16 cellular contexts compared by ENCODE assay signal in genomic region chr1:44644806-44645205, GRCh38. TPM values are rescaled to one million over a fixed set of nuclear protein-coding genes. Genes with fewer than 3 reads are reported as not detected.
A peak's percentile ranks its signal among the peaks of the same experiment; 100 is the strongest.
DNase-seq lines count a peak whose midpoint lies in the region; ATAC-seq and TF ChIP-seq lines count a peak whose summit lies in the region.
"Had no signal": no experiment of that assay in that cellular context is flagged by ENCODE, and none has a peak within 500 bp of the region (broad histone marks: within the 10 kb centered on the region; RNA-seq: fewer than 3 reads in every experiment).

No MANE protein-coding gene starts in this region.

- H3K4me1 ChIP-seq in breast epithelium: peaks cover 0 to 11% of the 10 kb centered on the region in 2 donors
- no peaks in the 10 kb centered on the region for H3K4me1 ChIP-seq in mammary epithelial cell (ENCODE audit: insufficient read depth, low read length)
- no peaks in the 10 kb centered on the region for H3K4me1 ChIP-seq in esophagus (ENCODE audit: control insufficient read depth in 2 of 2, insufficient read depth in 2 of 2, low read length in 1 of 2)
- peaks cover 24 to 37% of the 10 kb centered on the region in 2 donors for H3K4me1 ChIP-seq in thoracic aorta (ENCODE audit: control insufficient read depth in 1 of 2, low read depth in 2 of 2)
- H3K4me1 ChIP-seq: BLaER1 treated with 17β-estradiol and CSF1 and Interleukin-3, amounts not matched to agents 10 nM and 100 nM; HAP-1 had no signal

- no peaks in the 10 kb centered on the region for H4K20me1 ChIP-seq in mammary epithelial cell (ENCODE audit: insufficient read depth, low read length)

- H3K27ac ChIP-seq in breast epithelium (peak overlapping the region; percentile 57 to 79), mammary epithelial cell (ENCODE audit: insufficient read depth, low read depth, low read length) (no peak overlapping the region), esophagus (ENCODE audit: low read depth in 2 of 2, low read length in 1 of 2) (peak overlapping the region; percentile 30 to 68), thoracic aorta (peak overlapping the region; percentile 88 to 94)
- H3K27ac ChIP-seq: BLaER1 treated with 17β-estradiol and CSF1 and Interleukin-3, amounts not matched to agents 10 nM and 100 nM had no signal

- dilution Hi-C loops in mammary epithelial cell (cut with HindIII; ENCODE audit: low sequenced_read_pairs): no loop called here

- peaks cover 21% of the 10 kb centered on the region for H3K36me3 Mint-ChIP-seq in progenitor cell of endocrine pancreas (ENCODE audit: insufficient read depth)

- POLR2A ChIA-PET in HEK293T (lab: Yijun Ruan, JAX): interaction anchor here (5.4 kb wide), 1 partner anchor 12 kb away, joined by 53 read pairs; no protein-coding TSS in a partner anchor

- H3K36me3 ChIP-seq in breast epithelium (peaks cover 5% of the 10 kb centered on the region), mammary epithelial cell (ENCODE audit: insufficient read depth, low read length) (peaks cover 12% of the 10 kb centered on the region), esophagus (ENCODE audit: control insufficient read depth in 2 of 2, insufficient read depth in 2 of 2, low read length in 1 of 2) (peaks cover 28 to 74% of the 10 kb centered on the region in 2 donors), thoracic aorta (peaks cover 24% of the 10 kb centered on the region)

- H2AFZ ChIP-seq in mammary epithelial cell (ENCODE audit: low read depth, low read length): no peak overlapping the region

- TF ChIP-seq CTCF in breast epithelium (IDR thresholded peaks at IDR 0.05) (no peak), mammary epithelial cell (conservative IDR thresholded peaks at IDR 0.05 in 1 of 2, IDR thresholded peaks at IDR 0.05 in 1 of 2; ENCODE audit: extremely low read depth in 1 of 2, insufficient read depth in 1 of 2, low read depth in 1 of 2, low read length in 2 of 2) (no peak), progenitor cell of endocrine pancreas (IDR thresholded peaks at IDR 0.05; ENCODE audit: unreplicated experiment) (no peak), thoracic aorta (IDR thresholded peaks at IDR 0.05) (no peak)

- H3K27me3 Mint-ChIP-seq in progenitor cell of endocrine pancreas: no peaks in the 10 kb centered on the region
- H3K27me3 Mint-ChIP-seq: activated CD4-positive, alpha-beta T cell treated with anti-CD3 and anti-CD28 coated beads for 36 hours; dendritic cell treated with granulocyte-macrophage colony-stimulating factor and Interleukin-4, amounts not matched to agents 40 ng/mL and 50 ng/mL, for 4 days had no signal

- no peak overlapping the region for H3K4me2 ChIP-seq in mammary epithelial cell (ENCODE audit: insufficient read depth, low read depth, low read length)
- H3K4me2 ChIP-seq: BLaER1 treated with 17β-estradiol and CSF1 and Interleukin-3, amounts not matched to agents 10 nM and 100 nM had no signal

- in situ Hi-C loops in mammary epithelial cell (cut with MboI; ENCODE audit: low sequenced_read_pairs in 2 of 2): no loop called here

- H3K9ac ChIP-seq in mammary epithelial cell (ENCODE audit: insufficient read depth, low read length): no peak overlapping the region
- H3K9ac ChIP-seq: BLaER1 treated with 17β-estradiol and CSF1 and Interleukin-3, amounts not matched to agents 10 nM and 100 nM had no signal

- 78% methylated on average over 5 of the region's 7 CpGs for WGBS in mammary epithelial cell (ENCODE audit: low coverage, missing lambda C conversion rate)
- 76 to 80% methylated on average over 7 of the region's 7 CpGs for WGBS in esophagus, 2 donors

- DNase-seq in breast epithelium (ENCODE audit: low spot score in 2 of 2): no peak
- no peak for DNase-seq in mammary epithelial cell
- DNase-seq in progenitor cell of endocrine pancreas (ENCODE audit: low spot score, unreplicated experiment): no peak
- no peak for DNase-seq in thoracic aorta (ENCODE audit: low spot score)
- DNase-seq in NCI-H446 (lab: John Stamatoyannopoulos, UW): no peak
- no peak for DNase-seq in NCI-H526 treated with DMSO at 0.1 percent for 48 hours (lab: John Stamatoyannopoulos, UW)
- no peak for DNase-seq in HEK293T (ENCODE audit: extremely low spot score)
- DNase-seq: activated CD4-positive, alpha-beta T cell treated with anti-CD3 and anti-CD28 coated beads for 36 hours; activated gamma-delta T cell; GF-D8; NCI-H524 treated with DMSO at 0.1 percent for 48 hours had no signal

- peaks cover 32% of the 10 kb centered on the region for H3K4me1 Mint-ChIP-seq in progenitor cell of endocrine pancreas (ENCODE audit: low read depth)
- H3K4me1 Mint-ChIP-seq: activated CD4-positive, alpha-beta T cell treated with anti-CD3 and anti-CD28 coated beads for 36 hours had no signal

- H3K9me3 Mint-ChIP-seq in progenitor cell of endocrine pancreas (ENCODE audit: low read depth): no peaks in the 10 kb centered on the region
- H3K9me3 Mint-ChIP-seq: dendritic cell treated with granulocyte-macrophage colony-stimulating factor and Interleukin-4, amounts not matched to agents 40 ng/mL and 50 ng/mL, for 4 days had no signal

- intact Hi-C loops in breast epithelium (cut with DNase I; ENCODE audit: low total_unique reads) (no loop called here), mammary epithelial cell (cut with micrococcal nuclease) (no loop called here)

- H3K79me2 ChIP-seq in mammary epithelial cell (ENCODE audit: insufficient read depth, low read length): no peaks in the 10 kb centered on the region

- no TSS peak for BruUV-seq in mammary epithelial cell (replicated peaks; lab: Mats Ljungman, UMichigan)

- H3K9me3 ChIP-seq in breast epithelium: no peaks in the 10 kb centered on the region
- no peaks in the 10 kb centered on the region for H3K9me3 ChIP-seq in mammary epithelial cell (replicated peaks; ENCODE audit: insufficient read depth, low read length)
- no peaks in the 10 kb centered on the region for H3K9me3 ChIP-seq in esophagus (ENCODE audit: control insufficient read depth in 2 of 2, insufficient read depth in 1 of 2, low read depth in 1 of 2, low read length in 1 of 2)
- no peaks in the 10 kb centered on the region for H3K9me3 ChIP-seq in thoracic aorta
- H3K9me3 ChIP-seq: BLaER1 treated with 17β-estradiol and CSF1 and Interleukin-3, amounts not matched to agents 10 nM and 100 nM; HAP-1 had no signal

- ATAC-seq in thoracic aorta (ENCODE audit: insufficient number of reproducible peaks, low FRiP score, low read depth): no peak
- ATAC-seq: activated CD4-positive, alpha-beta T cell treated with anti-CD3 and anti-CD28 coated beads for 36 hours had no signal

- no peaks in the 10 kb centered on the region for H3K27me3 ChIP-seq in breast epithelium
- H3K27me3 ChIP-seq in mammary epithelial cell (ENCODE audit: insufficient read depth, low read length): no peaks in the 10 kb centered on the region
- H3K27me3 ChIP-seq in esophagus (ENCODE audit: control insufficient read depth in 1 of 2, insufficient read depth in 2 of 2, low read length in 2 of 2): no peaks in the 10 kb centered on the region
- H3K27me3 ChIP-seq in thoracic aorta (replicated peaks; ENCODE audit: insufficient read depth): no peaks in the 10 kb centered on the region
- H3K27me3 ChIP-seq: BLaER1 treated with 17β-estradiol and CSF1 and Interleukin-3, amounts not matched to agents 10 nM and 100 nM had no signal

- H3K4me3 ChIP-seq in breast epithelium (no peak overlapping the region), mammary epithelial cell (replicated peaks in 1 of 3; ENCODE audit: insufficient read depth in 1 of 3, low read depth in 2 of 3, low read length in 3 of 3) (no peak overlapping the region), esophagus (ENCODE audit: low read depth in 1 of 2, low read length in 2 of 2) (no peak overlapping the region), thoracic aorta (peak overlapping the region; percentile 52)
- H3K4me3 ChIP-seq: BLaER1 treated with 17β-estradiol and CSF1 and Interleukin-3, amounts not matched to agents 10 nM and 100 nM; HAP-1 had no signal

- no peak overlapping the region for H3K4me3 Mint-ChIP-seq in progenitor cell of endocrine pancreas (ENCODE audit: low read depth)
- H3K4me3 Mint-ChIP-seq: activated CD4-positive, alpha-beta T cell treated with anti-CD3 and anti-CD28 coated beads for 36 hours; dendritic cell treated with granulocyte-macrophage colony-stimulating factor and Interleukin-4, amounts not matched to agents 40 ng/mL and 50 ng/mL, for 4 days had no signal

- TF ChIP-seq POLR2A in breast epithelium (IDR thresholded peaks at IDR 0.05): no peak

- CTCF ChIA-PET in mammary epithelial cell (lab: Charles Lee; ENCODE audit: low non-redundant PET) (no interaction called here), HEK293T (lab: Yijun Ruan, JAX) (no interaction called here)

- H3K27ac Mint-ChIP-seq in progenitor cell of endocrine pancreas: peak overlapping the region; percentile 56
- H3K27ac Mint-ChIP-seq: activated CD4-positive, alpha-beta T cell treated with anti-CD3 and anti-CD28 coated beads for 36 hours; dendritic cell treated with granulocyte-macrophage colony-stimulating factor and Interleukin-4, amounts not matched to agents 40 ng/mL and 50 ng/mL, for 4 days had no signal

TF ChIP-seq in HEK293T, 16 proteins besides CTCF, POLR2A, EP300 and RAD21:
- no peak for TF ChIP-seq FOXA1 (IDR thresholded peaks at IDR 0.05)
- no peak for TF ChIP-seq PKNOX1 (IDR thresholded peaks at IDR 0.05)

RNA-seq across cellular contexts. Expression of gene TMEM53, which starts 29.5 kb away (rescaled TPM):
- total RNA-seq in breast epithelium (1 to 10 TPM; 8.3 to 9.4 (median 9.2) TPM), mammary epithelial cell (1 to 10 TPM; 9.3 to 9.7 TPM), progenitor cell of endocrine pancreas (11.8 and 13.9 TPM in 2 replicates), thoracic aorta (10 to 100 TPM in 1 of 2 donors, 1 to 10 TPM in 1; 3.9 to 12.9 TPM)
- polyA plus RNA-seq in mammary epithelial cell (13.0 TPM), esophagus (1 to 10 TPM; 3.5 to 5.0 TPM)
- 2.2 TPM for polyA minus RNA-seq in mammary epithelial cell

RNA-seq across cellular contexts. Expression of gene ARMH1, which starts 29.7 kb away (rescaled TPM):
- total RNA-seq in breast epithelium (1 to 10 TPM; 1.8 to 3.8 (median 2.9) TPM), mammary epithelial cell (1 to 10 TPM in 1 of 2 donors, not detected in 1; 1.5 TPM), progenitor cell of endocrine pancreas (14.9 and 15.0 TPM in 2 replicates), thoracic aorta (1 to 10 TPM in 1 of 2 donors, under 1 TPM in 1; 0.81 to 5.8 TPM)
- polyA plus RNA-seq in mammary epithelial cell (0.51 TPM), esophagus (1 to 10 TPM in 1 of 2 donors, under 1 TPM in 1; 0.71 to 1.1 TPM)
- polyA minus RNA-seq in mammary epithelial cell: not detected
- total RNA-seq: glomerular endothelial cell had no signal
